ENCODE assay signal across 8 cellular contexts in genomic region chr3:79497447-79498111, GRCh38.
DNase-seq lines count a peak whose midpoint lies in the region; ATAC-seq and TF ChIP-seq lines count a peak whose summit lies in the region.

No MANE protein-coding gene starts in this region.

- no peak overlapping the region for H3K9ac ChIP-seq in OCI-LY1 (ENCODE audit: low read length)

- no peaks in the 10 kb centered on the region for H3K4me1 ChIP-seq in OCI-LY1 (ENCODE audit: insufficient read depth, low read length, severe bottlenecking)
- H3K4me1 ChIP-seq in upper lobe of right lung, result no peaks in the 10 kb centered on the region

- no peaks in the 10 kb centered on the region for H3F3A ChIP-seq in OCI-LY1 (ENCODE audit: insufficient read depth, low read length)

- no peak overlapping the region for H3K4me3 ChIP-seq in OCI-LY1 (ENCODE audit: low read depth, low read length, poor library complexity, severe bottlenecking)
- H3K4me3 ChIP-seq in fibroblast of pulmonary artery (replicated peaks; ENCODE audit: low read depth, low read length), result no peak overlapping the region
- H3K4me3 ChIP-seq in upper lobe of right lung, result no peak overlapping the region

- H3K9me3 ChIP-seq in OCI-LY1 (ENCODE audit: low read length) (no peaks in the 10 kb centered on the region), upper lobe of right lung (no peaks in the 10 kb centered on the region)

- DNase-seq in A172 (ENCODE audit: low spot score), result peak; percentile 5
- peak; percentile 69 for DNase-seq in GM13977 (ENCODE audit: low spot score)
- peak; percentile 47 for DNase-seq in fibroblast of pulmonary artery (ENCODE audit: low read depth)
- no peak for DNase-seq in upper lobe of right lung
- no peak for DNase-seq in amygdala (lab: John Stamatoyannopoulos, UW)

- no peak overlapping the region for H2AFZ ChIP-seq in OCI-LY1 (ENCODE audit: low read length)

- H4K20me1 ChIP-seq in OCI-LY1 (ENCODE audit: insufficient read depth, low read length), result no peaks in the 10 kb centered on the region

- H3K79me2 ChIP-seq in OCI-LY1 (ENCODE audit: insufficient read depth, low read length), result no peaks in the 10 kb centered on the region

- H3K4me2 ChIP-seq in OCI-LY1 (ENCODE audit: low read length), result no peak overlapping the region

- no peak for ATAC-seq in upper lobe of right lung
- no peak for ATAC-seq in HG03095 (IDR thresholded peaks at IDR 0.05; ENCODE audit: unreplicated experiment)
- ATAC-seq in GM18907 (IDR thresholded peaks at IDR 0.05; ENCODE audit: unreplicated experiment), result no peak

- in situ Hi-C loops in GM13977 (cut with MboI; ENCODE audit: low pct_unique_long_range_greater_than_20kb, low sequenced_read_pairs, unreplicated experiment), result no loop called here

- H3K27ac ChIP-seq in OCI-LY1 (ENCODE audit: low read depth, low read length, poor library complexity, severe bottlenecking), result no peak overlapping the region
- no peak overlapping the region for H3K27ac ChIP-seq in upper lobe of right lung

- H3K27me3 ChIP-seq in OCI-LY1 (ENCODE audit: insufficient read depth, low read length), result no peaks in the 10 kb centered on the region
- no peaks in the 10 kb centered on the region for H3K27me3 ChIP-seq in upper lobe of right lung

- no peaks in the 10 kb centered on the region for H3K9me2 ChIP-seq in OCI-LY1 (ENCODE audit: low read depth, low read length)

- intact Hi-C loops in upper lobe of right lung (cut with DNase I), result no loop called here

- H3K36me3 ChIP-seq in OCI-LY1 (ENCODE audit: insufficient read depth, low read length) (no peaks in the 10 kb centered on the region), upper lobe of right lung (no peaks in the 10 kb centered on the region)

- peak; percentile 59 for TF ChIP-seq CTCF in GM13977 (IDR thresholded peaks at IDR 0.05; ENCODE audit: extremely low read depth, insufficient read depth, missing control alignments)
- peak; percentile 53 for TF ChIP-seq CTCF in OCI-LY1 (IDR thresholded peaks at IDR 0.05; ENCODE audit: low read length)
- peak; percentile 75 for TF ChIP-seq CTCF in fibroblast of pulmonary artery (IDR thresholded peaks at IDR 0.05; ENCODE audit: low read length, missing control alignments)
- peak; percentile 63 for TF ChIP-seq CTCF in upper lobe of right lung (IDR thresholded peaks at IDR 0.05)

Comparison
In these comparisons a context has a peak if more than half of its experiments do, and no peak if none do; other contexts are left out.
1. DNase-seq: peak in A172 (single experiment), GM13977 (single experiment) and fibroblast of pulmonary artery (single experiment); none in upper lobe of right lung (single experiment) and amygdala (0 of 56).
2. Peak in every context shown above with its lines, with median percentiles within 50 percentile points of each other: CTCF ChIP-seq.